Comparison of ENCODE assay signal across 10 cellular contexts in genomic region chr12:64612843-64613242, GRCh38. TPM values are rescaled to one million over a fixed set of nuclear protein-coding genes. Genes with fewer than 3 reads are reported as not detected.
DNase-seq lines count a peak whose midpoint lies in the region; ATAC-seq, FAIRE-seq and TF ChIP-seq lines count a peak whose summit lies in the region.
"Had no signal": no experiment of that assay in that cellular context is flagged by ENCODE, and none has a peak within 500 bp of the region (broad histone marks: within the 10 kb centered on the region; RNA-seq: fewer than 3 reads in every experiment).

No MANE protein-coding gene starts in this region.

- peak overlapping the region; percentile 44 to 89 for H3K27ac Mint-ChIP-seq in activated naive CD4-positive, alpha-beta T cell treated with anti-CD3 and anti-CD28 coated beads, Interleukin-2, amount 50 U/mL, for 72 hours

- H3K9me3 ChIP-seq in mononuclear cell (ENCODE audit: low read depth, low read length) = no peaks in the 10 kb centered on the region

- peaks cover 13% of the 10 kb centered on the region for H3K4me1 ChIP-seq in ACC112 (ENCODE audit: control insufficient read depth, insufficient read depth, low read length, unreplicated experiment)
- peaks cover 74% of the 10 kb centered on the region for H3K4me1 ChIP-seq in mononuclear cell (ENCODE audit: insufficient read depth, low read length)

- H3K4me3 ChIP-seq in ACC112 (ENCODE audit: low read depth, low read length) = 0 out of 2 replicates have a peak overlapping the region, but pooled peaks have one; percentile 87
- peak overlapping the region; percentile 98 for H3K4me3 ChIP-seq in GM12865 (ENCODE audit: low read depth, low read length)
- peak overlapping the region; percentile 76 for H3K4me3 ChIP-seq in mononuclear cell (ENCODE audit: low read length)

- no peak overlapping the region for H2AFZ ChIP-seq in ACC112 (ENCODE audit: low read length, unreplicated experiment)

- no peaks in the 10 kb centered on the region for H3K36me3 ChIP-seq in ACC112 (ENCODE audit: insufficient read depth, low read length)

- H3K36me3 Mint-ChIP-seq in activated naive CD4-positive, alpha-beta T cell treated with anti-CD3 and anti-CD28 coated beads, Interleukin-2, amount 50 U/mL, for 72 hours = peaks cover 14 to 42% of the 10 kb centered on the region in 2 donors

- H3K27me3 ChIP-seq in ACC112 (ENCODE audit: insufficient read depth, low read length) (no peaks in the 10 kb centered on the region), mononuclear cell (ENCODE audit: insufficient read depth, low read length) (no peaks in the 10 kb centered on the region)

- ATAC-seq in activated naive CD4-positive, alpha-beta T cell treated with anti-CD3 and anti-CD28 coated beads, Interleukin-2, amount 50 U/mL, for 72 hours = no peak
- ATAC-seq in HG03457 (IDR thresholded peaks at IDR 0.05; ENCODE audit: unreplicated experiment) = no peak
- no peak for ATAC-seq in GM19452 (IDR thresholded peaks at IDR 0.05; ENCODE audit: unreplicated experiment)

- H3K27ac ChIP-seq in ACC112 (ENCODE audit: low read depth, low read length) = no peak overlapping the region

- DNase-seq in GM12865 (ENCODE audit: low read depth) = no peak
- no peak for DNase-seq in activated naive CD4-positive, alpha-beta T cell treated with anti-CD3 and anti-CD28 coated beads, Interleukin-2, amount 50 U/mL, for 72 hours (ENCODE audit: low spot score in 2 of 2)
- no peak for DNase-seq in HTR-8/SVneo (ENCODE audit: insufficient read length, low spot score)
- DNase-seq in NCI-H446 (lab: John Stamatoyannopoulos, UW) = no peak
- DNase-seq: DMS79, erythroblast had no signal

- FAIRE-seq in HTR-8/SVneo (lab: Jason Lieb, UNC) = no peak

- no peaks in the 10 kb centered on the region for H3K9me3 Mint-ChIP-seq in activated naive CD4-positive, alpha-beta T cell treated with anti-CD3 and anti-CD28 coated beads, Interleukin-2, amount 50 U/mL, for 72 hours

- no peak for TF ChIP-seq CTCF in GM12865 (IDR thresholded peaks at IDR 0.05; ENCODE audit: insufficient read depth, low read depth, low read length, missing control alignments)

- peaks cover 57% of the 10 kb centered on the region for H3K79me2 ChIP-seq in ACC112 (ENCODE audit: control insufficient read depth, insufficient read depth, low read length, unreplicated experiment)

RNA-seq across cellular contexts. Expression of gene RASSF3, which starts 2.5 kb away (rescaled TPM):
- total RNA-seq in activated naive CD4-positive, alpha-beta T cell treated with anti-CD3 and anti-CD28 coated beads, Interleukin-2, amount 50 U/mL, for 72 hours = 10 to 100 TPM; 23.4 to 36.0 TPM
- total RNA-seq in mononuclear cell = 52.8 TPM
